In the genomic region with DNA sequence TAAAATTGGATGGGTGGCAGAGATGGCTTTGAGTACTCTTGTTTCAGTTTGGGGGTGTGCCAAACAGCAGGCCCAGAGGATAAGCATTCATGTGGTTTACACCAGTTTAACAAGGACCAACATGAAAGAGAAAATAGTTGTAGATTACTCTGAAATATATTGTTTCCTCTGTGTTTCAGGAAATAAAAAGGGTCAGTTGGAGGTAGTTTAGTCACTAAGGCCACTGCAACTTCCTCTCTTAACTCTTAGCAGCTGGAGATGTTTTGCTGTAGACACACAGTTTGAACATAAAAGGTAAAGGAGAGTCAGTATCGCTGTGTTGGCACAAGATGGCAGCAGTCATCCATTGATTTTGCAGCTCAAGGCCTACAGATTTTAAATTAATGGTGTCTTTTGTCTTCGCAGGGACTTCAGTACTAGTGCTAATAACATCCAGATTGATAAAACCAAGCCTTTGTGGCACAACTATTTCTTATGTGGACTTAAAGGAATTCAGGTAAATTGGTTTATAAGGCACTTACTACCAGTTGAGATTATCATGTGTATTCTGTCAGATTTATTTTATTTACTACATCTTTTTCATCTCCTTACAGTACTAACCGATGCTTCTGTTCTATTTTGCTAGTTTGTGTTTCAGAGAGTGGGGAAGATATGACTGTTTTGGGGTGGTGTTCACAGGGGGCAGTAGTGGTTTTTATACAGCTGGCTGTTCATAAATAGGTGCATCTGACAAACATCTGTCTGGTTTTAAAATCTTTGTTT, we compare ENCODE assay signal across 8 cellular contexts.
A peak's percentile ranks its signal among the peaks of the same experiment; 100 is the strongest.
DNase-seq lines count a peak whose midpoint lies in the region; ATAC-seq and TF ChIP-seq lines count a peak whose summit lies in the region.

No MANE protein-coding gene starts in this region.

- no peak overlapping the region for H3K4me3 Mint-ChIP-seq in endothelial cell (ENCODE audit: unreplicated experiment)

- no peak overlapping the region for H3K27ac Mint-ChIP-seq in endothelial cell (ENCODE audit: unreplicated experiment)

- DNase-seq in C1 segment of cervical spinal cord (lab: John Stamatoyannopoulos, UW): peak in 10 of 14 donors; percentile 7 to 74 (median 22)
- peak; percentile 39 for DNase-seq in NCI-H446 treated with DMSO at 0.1 percent for 48 hours (lab: John Stamatoyannopoulos, UW)
- DNase-seq in activated CD4-positive, alpha-beta T cell treated with anti-CD3 and anti-CD28 coated beads for 4 hours: peak; percentile 9 to 40
- peak; percentile 64 for DNase-seq in endothelial cell (ENCODE audit: low spot score)
- DNase-seq in mucosa of gallbladder (ENCODE audit: low spot score): peak; percentile 59
- peak; percentile 94 for DNase-seq in superior temporal gyrus (ENCODE audit: extremely low spot score)

- ATAC-seq in GM18861 (IDR thresholded peaks at IDR 0.05; ENCODE audit: unreplicated experiment): peak; percentile 91
- peak; percentile 82 for ATAC-seq in HG03095 (IDR thresholded peaks at IDR 0.05; ENCODE audit: unreplicated experiment)

- no peaks in the 10 kb centered on the region for H3K27me3 Mint-ChIP-seq in endothelial cell (ENCODE audit: unreplicated experiment)

- peak; percentile 70 for TF ChIP-seq CTCF in endothelial cell (IDR thresholded peaks at IDR 0.05; ENCODE audit: unreplicated experiment)

- peaks cover 11% of the 10 kb centered on the region for H3K4me1 Mint-ChIP-seq in endothelial cell (ENCODE audit: unreplicated experiment)

- H3K9me3 Mint-ChIP-seq in endothelial cell (ENCODE audit: unreplicated experiment): no peaks in the 10 kb centered on the region

- H3K36me3 Mint-ChIP-seq in endothelial cell (ENCODE audit: low read depth, unreplicated experiment): peaks cover 18% of the 10 kb centered on the region

Comparison
In these comparisons a context has a peak if more than half of its experiments do, and no peak if none do; other contexts are left out.
1. Peak in every context shown above with its lines: DNase-seq and ATAC-seq.
2. DNase-seq: peak in every context shown above with its lines; median percentile 94 in superior temporal gyrus; 64 in endothelial cell; 59 in mucosa of gallbladder; 39 in NCI-H446 treated with DMSO at 0.1 percent for 48 hours; 24 in activated CD4-positive, alpha-beta T cell treated with anti-CD3 and anti-CD28 coated beads for 4 hours; 22 in C1 segment of cervical spinal cord.